Comparison of ENCODE assay signal across 18 cellular contexts in genomic region chr14:96254696-96255095, GRCh38. TPM values are rescaled to one million over a fixed set of nuclear protein-coding genes. Genes with fewer than 3 reads are reported as not detected.
DNase-seq lines count a peak whose midpoint lies in the region; ATAC-seq, FAIRE-seq and TF ChIP-seq lines count a peak whose summit lies in the region.
"Had no signal": no experiment of that assay in that cellular context is flagged by ENCODE, and none has a peak within 500 bp of the region (broad histone marks: within the 10 kb centered on the region; RNA-seq: fewer than 3 reads in every experiment).

No MANE protein-coding gene starts in this region.

- no peak overlapping the region for H2AFZ ChIP-seq in osteoblast (ENCODE audit: low read length)

- no peaks in the 10 kb centered on the region for H4K20me1 ChIP-seq in osteoblast (ENCODE audit: insufficient read depth, low read length)

- H3K9me3 Mint-ChIP-seq in type B pancreatic cell, result no peaks in the 10 kb centered on the region

- H3K27ac ChIP-seq in RWPE2 (ENCODE audit: poor library complexity, severe bottlenecking) (peak overlapping the region; percentile 64), esophagus squamous epithelium (peak overlapping the region; percentile 56 to 91 (median 88)), osteoblast (ENCODE audit: low read depth, low read length) (peak overlapping the region; percentile 97), psoas muscle (no peak overlapping the region)

- peaks cover 21% of the 10 kb centered on the region for H3K79me2 ChIP-seq in osteoblast (ENCODE audit: insufficient read depth, low read length)

- DNase-seq in RWPE2 (ENCODE audit: low spot score) (no peak), esophagus squamous epithelium (lab: John Stamatoyannopoulos, UW) (no peak), osteoblast (ENCODE audit: insufficient read length, low spot score, missing footprints) (no peak), type B pancreatic cell (ENCODE audit: extremely low spot score, unreplicated experiment) (no peak), activated gamma-delta T cell (lab: John Stamatoyannopoulos, UW) (no peak), urothelium cell line (ENCODE audit: low spot score) (no peak), psoas muscle (no peak)
- no peak for DNase-seq in activated CD4-positive, alpha-beta T cell treated with anti-CD3 and anti-CD28 coated beads for 48 hours
- DNase-seq: BE2C; CD8-positive, alpha-beta memory T cell; MG63; NCI-H1092 treated with DMSO at 0.1 percent for 48 hours; NCI-H187; NCI-H2171 treated with DMSO at 0.1 percent for 48 hours; NCI-H510A; SIG-M5 had no signal

- TF ChIP-seq POLR2A in esophagus squamous epithelium (IDR thresholded peaks at IDR 0.05), result no peak

- H3K36me3 Mint-ChIP-seq in type B pancreatic cell, result no peaks in the 10 kb centered on the region
- H3K36me3 Mint-ChIP-seq: CD8-positive, alpha-beta memory T cell had no signal

- H3K36me3 ChIP-seq in RWPE2 (ENCODE audit: low read depth) (no peaks in the 10 kb centered on the region), esophagus squamous epithelium (no peaks in the 10 kb centered on the region), osteoblast (ENCODE audit: insufficient read depth, low read length) (peaks cover 6% of the 10 kb centered on the region), psoas muscle (ENCODE audit: insufficient read depth in 1 of 2, low read depth in 1 of 2) (no peaks in the 10 kb centered on the region)
- H3K36me3 ChIP-seq: BE2C had no signal

- H3K4me1 ChIP-seq in RWPE2 (ENCODE audit: insufficient read depth, poor library complexity, severe bottlenecking) (peaks cover 34% of the 10 kb centered on the region), esophagus squamous epithelium (peaks cover 8 to 68% (median 30%) of the 10 kb centered on the region in 3 donors), osteoblast (ENCODE audit: insufficient read depth, low read length) (peaks cover 51% of the 10 kb centered on the region), psoas muscle (no peaks in the 10 kb centered on the region)

- FAIRE-seq in urothelium cell line (lab: Jason Lieb, UNC), result no peak
- FAIRE-seq: HepG2 had no signal

- no peaks in the 10 kb centered on the region for H3K27me3 ChIP-seq in RWPE2 (ENCODE audit: insufficient read depth, poor library complexity, severe bottlenecking)
- no peaks in the 10 kb centered on the region for H3K27me3 ChIP-seq in esophagus squamous epithelium
- H3K27me3 ChIP-seq in osteoblast (ENCODE audit: insufficient read depth, low read length), result no peaks in the 10 kb centered on the region
- peaks cover 0 to 27% (median 6%) of the 10 kb centered on the region in 3 donors for H3K27me3 ChIP-seq in psoas muscle (ENCODE audit: insufficient read depth in 3 of 3, low read length in 2 of 3)
- H3K27me3 ChIP-seq: BE2C, MG63 had no signal

- intact Hi-C loops in esophagus squamous epithelium (cut with DNase I) (no loop called here), psoas muscle (cut with DNase I) (no loop called here)

- peaks cover 10% of the 10 kb centered on the region for H3K4me1 Mint-ChIP-seq in type B pancreatic cell (ENCODE audit: unreplicated experiment)
- H3K4me1 Mint-ChIP-seq: CD8-positive, alpha-beta memory T cell had no signal

- H3K4me3 Mint-ChIP-seq in type B pancreatic cell, result no peak overlapping the region
- H3K4me3 Mint-ChIP-seq: CD8-positive, alpha-beta memory T cell had no signal

- no peak overlapping the region for H3K4me2 ChIP-seq in osteoblast (ENCODE audit: insufficient read depth, low read length)

- H3K27me3 Mint-ChIP-seq in type B pancreatic cell, result peaks cover 30% of the 10 kb centered on the region

- TF ChIP-seq CTCF in RWPE2 (IDR thresholded peaks at IDR 0.05; ENCODE audit: poor library complexity, severe bottlenecking) (no peak), esophagus squamous epithelium (IDR thresholded peaks at IDR 0.05) (no peak), osteoblast (IDR thresholded peaks at IDR 0.05; ENCODE audit: extremely low read depth, low read depth, low read length) (no peak), type B pancreatic cell (conservative IDR thresholded peaks at IDR 0.05) (no peak), psoas muscle (IDR thresholded peaks at IDR 0.05) (no peak)

- H3K9me3 ChIP-seq in RWPE2 (ENCODE audit: severe bottlenecking), result no peaks in the 10 kb centered on the region
- H3K9me3 ChIP-seq in esophagus squamous epithelium, result no peaks in the 10 kb centered on the region
- H3K9me3 ChIP-seq in osteoblast (ENCODE audit: low read depth, low read length), result no peaks in the 10 kb centered on the region
- H3K9me3 ChIP-seq in psoas muscle, result no peaks in the 10 kb centered on the region
- H3K9me3 ChIP-seq: BE2C had no signal

- ATAC-seq in RWPE2 (ENCODE audit: low read depth) (no peak), psoas muscle (no peak)
- ATAC-seq: HepG2, Panc1 had no signal

- H3K27ac Mint-ChIP-seq in type B pancreatic cell, result peak overlapping the region; percentile 55
- H3K27ac Mint-ChIP-seq: CD8-positive, alpha-beta memory T cell had no signal

- 62 to 76% methylated on average over 5 to 7 of the region's 11 CpGs for WGBS in esophagus squamous epithelium, 2 donors
- 78 to 84% (median 82%) methylated on average over 11 of the region's 11 CpGs for WGBS in psoas muscle, 3 donors

- H3K4me3 ChIP-seq in RWPE2 (ENCODE audit: severe bottlenecking) (no peak overlapping the region), esophagus squamous epithelium (no peak overlapping the region), osteoblast (ENCODE audit: insufficient read depth, low read length) (no peak overlapping the region), psoas muscle (no peak overlapping the region)
- H3K4me3 ChIP-seq: MG63 had no signal

RNA-seq across cellular contexts. Expression of gene BDKRB1, which starts 1.3 kb away (rescaled TPM):
- total RNA-seq in esophagus squamous epithelium (10 to 100 TPM in 1 of 4 donors, 1 to 10 TPM in 3; 4.0 to 12.2 (median 5.7) TPM), osteoblast (0.59 and 0.72 TPM in 2 replicates), type B pancreatic cell (ENCODE audit: low replicate concordance) (0.62 TPM in 1 of 2 replicates, not detected in the other), psoas muscle (under 1 TPM in 1 of 4 donors, not detected in 3; 0.75 TPM)
- polyA plus RNA-seq in psoas muscle, result under 1 TPM in 2 of 3 donors, not detected in 1; 0.06 to 0.13 TPM
- total RNA-seq: CD8-positive, alpha-beta memory T cell; HepG2 had no signal
- polyA plus RNA-seq: CD8-positive, alpha-beta memory T cell had no signal

RNA-seq across cellular contexts. Expression of gene BDKRB2, which starts 50.1 kb away (rescaled TPM):
- total RNA-seq in esophagus squamous epithelium (10 to 100 TPM; 18.8 to 31.2 (median 20.0) TPM), osteoblast (4.1 and 7.6 TPM in 2 replicates), type B pancreatic cell (ENCODE audit: low replicate concordance) (2.1 and 3.6 TPM in 2 replicates), psoas muscle (under 1 TPM; 0.11 to 0.56 (median 0.39) TPM)
- polyA plus RNA-seq in psoas muscle, result under 1 TPM; 0.21 to 0.49 (median 0.35) TPM
- total RNA-seq: CD8-positive, alpha-beta memory T cell; HepG2 had no signal
- polyA plus RNA-seq: CD8-positive, alpha-beta memory T cell had no signal
